In the genomic region with DNA sequence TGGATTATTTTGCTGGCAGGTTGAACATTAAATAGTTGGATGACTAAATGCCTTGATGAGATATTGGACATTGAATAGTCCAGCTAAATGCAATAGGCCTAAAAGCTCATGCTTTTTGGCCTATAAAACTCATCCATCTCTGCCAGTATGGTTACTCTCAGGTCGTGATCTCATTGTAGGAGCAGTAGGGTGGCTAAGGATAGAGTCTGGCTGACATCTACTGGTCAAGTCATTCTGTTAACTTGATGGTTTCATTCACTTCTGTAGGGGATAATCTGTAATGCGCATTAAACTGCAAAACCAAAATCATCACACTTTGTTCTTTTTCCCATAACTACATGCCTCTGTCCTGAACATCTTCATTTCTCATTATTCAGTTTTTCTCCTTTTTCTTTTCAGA, we compare ENCODE assay signal across 8 cellular contexts.
DNase-seq lines count a peak whose midpoint lies in the region; ATAC-seq and TF ChIP-seq lines count a peak whose summit lies in the region.

No MANE protein-coding gene starts in this region.

- no peaks in the 10 kb centered on the region for H4K20me1 ChIP-seq in DND-41 (ENCODE audit: insufficient read depth, low read length)

- TF ChIP-seq CTCF in DND-41 (IDR thresholded peaks at IDR 0.05; ENCODE audit: borderline replicate concordance, extremely low read depth, low read length, poor library complexity, severe bottlenecking) (peak; percentile 57), heart right ventricle (IDR thresholded peaks at IDR 0.05) (peak in 4 of 9 donors; percentile 19 to 46 (median 33))

- H3K4me3 ChIP-seq in DND-41 (ENCODE audit: low read depth in 1 of 2, low read length in 2 of 2) (no peak overlapping the region), heart right ventricle (no peak overlapping the region)

- H3K9me3 ChIP-seq in DND-41 (ENCODE audit: insufficient read depth, low read length, severe bottlenecking): no peaks in the 10 kb centered on the region
- H3K9me3 ChIP-seq in heart right ventricle: no peaks in the 10 kb centered on the region

- H3K4me2 ChIP-seq in DND-41 (ENCODE audit: insufficient read depth, low read length): no peak overlapping the region

- no peak overlapping the region for H3K9ac ChIP-seq in DND-41 (ENCODE audit: low read depth, low read length)

- no peak overlapping the region for H2AFZ ChIP-seq in DND-41 (ENCODE audit: low read depth, low read length)

- DNase-seq in DND-41 (peak; percentile 10), M059J (ENCODE audit: low read depth) (peak; percentile 63), astrocyte of the hippocampus (ENCODE audit: low read depth, low spot score) (peak; percentile 41), myocyte (ENCODE audit: low read depth) (peak; percentile 68), NCI-H187 (lab: John Stamatoyannopoulos, UW) (no peak), heart right ventricle (no peak)

- H3K4me1 ChIP-seq in DND-41 (ENCODE audit: insufficient read depth, low read length): no peaks in the 10 kb centered on the region
- no peaks in the 10 kb centered on the region for H3K4me1 ChIP-seq in heart right ventricle

- no peaks in the 10 kb centered on the region for H3K27me3 ChIP-seq in DND-41 (ENCODE audit: insufficient read depth, low read length, poor library complexity)
- H3K27me3 ChIP-seq in heart right ventricle: no peaks in the 10 kb centered on the region

- intact Hi-C loops in heart right ventricle (cut with DNase I): no loop called here

- H3K36me3 ChIP-seq in DND-41 (ENCODE audit: insufficient read depth, low read length): no peaks in the 10 kb centered on the region
- no peaks in the 10 kb centered on the region for H3K36me3 ChIP-seq in heart right ventricle

- no peaks in the 10 kb centered on the region for H3K79me2 ChIP-seq in DND-41 (ENCODE audit: insufficient read depth, low read length)

- 39 to 45% methylated on average over 2 of the region's 2 CpGs for WGBS in heart right ventricle, 2 donors

- ATAC-seq in DND-41 (ENCODE audit: insufficient read depth, low read depth) (peak; percentile 78), GM18505 (IDR thresholded peaks at IDR 0.05; ENCODE audit: unreplicated experiment) (no peak), GM18498 (IDR thresholded peaks at IDR 0.05; ENCODE audit: unreplicated experiment) (no peak), heart right ventricle (no peak)

- H3K27ac ChIP-seq in DND-41 (ENCODE audit: low read length): no peak overlapping the region
- H3K27ac ChIP-seq in heart right ventricle: no peak overlapping the region

- no peak for TF ChIP-seq POLR2A in GM18505 (IDR thresholded peaks at IDR 0.05; ENCODE audit: borderline replicate concordance, extremely low read depth, insufficient read depth, insufficient read length)

Comparison
In these comparisons a context has a peak if more than half of its experiments do, and no peak if none do; other contexts are left out.
1. DNase-seq: peak in DND-41 (single experiment), M059J (single experiment), astrocyte of the hippocampus (single experiment) and myocyte (single experiment); none in NCI-H187 (0 of 2) and heart right ventricle (0 of 2).